11 cellular contexts compared by ENCODE assay signal in the genomic region with DNA sequence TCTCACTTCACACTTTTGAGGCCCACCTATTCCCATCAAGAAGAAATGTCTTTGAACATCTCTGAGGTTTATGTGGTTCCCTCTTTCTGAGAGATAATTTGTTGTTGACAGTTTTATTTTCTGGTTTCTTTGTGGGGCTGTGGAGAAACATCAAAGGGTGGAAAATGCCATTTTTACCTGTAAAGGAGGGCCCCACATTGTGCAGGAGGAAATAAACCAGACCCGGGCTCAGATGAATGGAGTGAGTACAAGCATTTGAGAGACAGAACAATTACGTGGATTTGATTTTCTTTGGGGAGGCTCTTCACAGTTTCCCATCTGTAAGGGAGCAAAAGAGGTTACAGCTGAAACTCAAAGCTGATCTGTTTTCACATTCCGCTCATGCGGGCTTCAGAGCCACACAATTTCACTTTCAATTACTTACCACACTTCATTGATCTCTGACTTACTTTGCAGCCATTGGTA. TPM values are rescaled to one million over a fixed set of nuclear protein-coding genes. Genes with fewer than 3 reads are reported as not detected.
A peak's percentile ranks its signal among the peaks of the same experiment; 100 is the strongest.
DNase-seq lines count a peak whose midpoint lies in the region; ATAC-seq and TF ChIP-seq lines count a peak whose summit lies in the region.
"Had no signal": no experiment of that assay in that cellular context is flagged by ENCODE, and none has a peak within 500 bp of the region (broad histone marks: within the 10 kb centered on the region; RNA-seq: fewer than 3 reads in every experiment).

No MANE protein-coding gene starts in this region.

- no peak overlapping the region for H3K27ac ChIP-seq in BLaER1
- no peak overlapping the region for H3K27ac ChIP-seq in trophoblast cell (ENCODE audit: low read depth, low read length)

- no peak overlapping the region for H4K8ac ChIP-seq in trophoblast cell (ENCODE audit: low read depth, low read length)

- H3K4ac ChIP-seq in trophoblast cell (ENCODE audit: low read depth, low read length) = no peak overlapping the region

- no peak overlapping the region; the same call in 1 of the 2 replicates for H3K9ac ChIP-seq in BLaER1
- H3K9ac ChIP-seq in trophoblast cell (ENCODE audit: low read length) = no peak overlapping the region

- peaks cover 14% of the 10 kb centered on the region for H3K4me1 Mint-ChIP-seq in type B pancreatic cell (ENCODE audit: unreplicated experiment)

- H3K36me3 ChIP-seq in BLaER1 (peaks cover 37% of the 10 kb centered on the region), trophoblast cell (ENCODE audit: control insufficient read depth in 1 of 2, insufficient read depth in 2 of 2, low read length in 2 of 2) (peaks cover 24 to 26% of the 10 kb centered on the region in 2 experiments)

- peaks cover 3% of the 10 kb centered on the region for H3K27me3 Mint-ChIP-seq in type B pancreatic cell

- peak; percentile 35 for DNase-seq in activated CD8-positive, alpha-beta memory T cell treated with anti-CD3 and anti-CD28 coated beads, Interleukin-2, amount 50 U/mL, for 1 hour (ENCODE audit: extremely low read depth)
- no peak for DNase-seq in type B pancreatic cell (ENCODE audit: extremely low spot score, unreplicated experiment)
- DNase-seq in trophoblast cell = no peak
- no peak for DNase-seq in NK-92 (lab: John Stamatoyannopoulos, UW; ENCODE audit: unreplicated experiment)
- DNase-seq in NCI-H1930 (lab: John Stamatoyannopoulos, UW) = no peak
- DNase-seq: Karpas-422, substantia nigra, T1000 had no signal

- no peak overlapping the region for H2BK5ac ChIP-seq in trophoblast cell (ENCODE audit: low read depth, low read length, poor library complexity)

- peaks cover 62% of the 10 kb centered on the region for H4K20me1 ChIP-seq in BLaER1

- H2AK5ac ChIP-seq in trophoblast cell (ENCODE audit: low read length) = no peak overlapping the region

- H3K9me3 Mint-ChIP-seq in type B pancreatic cell = peaks cover 4% of the 10 kb centered on the region

- peaks cover 38% of the 10 kb centered on the region for H3K4me1 ChIP-seq in BLaER1
- H3K4me1 ChIP-seq in trophoblast cell (ENCODE audit: control insufficient read depth in 1 of 2, insufficient read depth in 2 of 2, low read length in 2 of 2) = peaks cover 11 to 19% of the 10 kb centered on the region in 2 experiments

- peak overlapping the region; percentile 14 for H3K4me2 ChIP-seq in BLaER1
- no peak overlapping the region for H3K4me2 ChIP-seq in trophoblast cell (ENCODE audit: low read length)

- H3K23ac ChIP-seq in trophoblast cell (ENCODE audit: low read length) = no peak overlapping the region

- H3K9me3 ChIP-seq in BLaER1 (peaks cover 7% of the 10 kb centered on the region), trophoblast cell (ENCODE audit: insufficient read depth, low read depth, low read length) (peaks cover 2% of the 10 kb centered on the region)

- H3K36me3 Mint-ChIP-seq in type B pancreatic cell = peaks cover 6% of the 10 kb centered on the region

- H3K27me3 ChIP-seq in BLaER1 = no peaks in the 10 kb centered on the region
- no peaks in the 10 kb centered on the region for H3K27me3 ChIP-seq in trophoblast cell (ENCODE audit: insufficient read depth, low read length)

- no CpG with 5 or more reads among the region's 4 CpGs for WGBS in trophoblast cell (ENCODE audit: extremely low coverage, insufficient coverage, insufficient read length)

- H2BK120ac ChIP-seq in trophoblast cell (ENCODE audit: insufficient read depth, low read length, poor library complexity) = no peak overlapping the region

- no peak overlapping the region for H2BK12ac ChIP-seq in trophoblast cell (ENCODE audit: low read length)

- no peak overlapping the region for H3K14ac ChIP-seq in trophoblast cell (ENCODE audit: low read length)

- H4K91ac ChIP-seq in trophoblast cell (ENCODE audit: low read depth, low read length) = no peak overlapping the region

- no peak overlapping the region for H4K12ac ChIP-seq in trophoblast cell (ENCODE audit: low read depth, low read length)

- peak; percentile 83 for ATAC-seq in GM18909 (IDR thresholded peaks at IDR 0.05; ENCODE audit: poor library complexity, unreplicated experiment)
- peak; percentile 86 for ATAC-seq in HG02938 (IDR thresholded peaks at IDR 0.05; ENCODE audit: unreplicated experiment)

- H3K27ac Mint-ChIP-seq in type B pancreatic cell = no peak overlapping the region

- no peak overlapping the region for H2AFZ ChIP-seq in trophoblast cell (ENCODE audit: insufficient read depth, low read length, poor library complexity)

- no peak overlapping the region for H3K4me3 Mint-ChIP-seq in type B pancreatic cell

- H3K79me2 ChIP-seq in trophoblast cell (ENCODE audit: control insufficient read depth, insufficient read depth, low read length, poor library complexity) = no peaks in the 10 kb centered on the region

- H3K18ac ChIP-seq in trophoblast cell (ENCODE audit: low read length) = no peak overlapping the region

- H3K79me1 ChIP-seq in trophoblast cell (ENCODE audit: low read length) = peaks cover 5% of the 10 kb centered on the region

- no peak overlapping the region for H3K4me3 ChIP-seq in BLaER1
- H3K4me3 ChIP-seq in trophoblast cell (ENCODE audit: low read depth, low read length) = no peak overlapping the region

- no peak for TF ChIP-seq CTCF in type B pancreatic cell (conservative IDR thresholded peaks at IDR 0.05)

RNA-seq across cellular contexts. Expression of a gene that starts 29.8 kb away (rescaled TPM):
- 8.5 and 19.9 TPM in 2 replicates for total RNA-seq in type B pancreatic cell (ENCODE audit: low replicate concordance)
- polyA plus RNA-seq in trophoblast cell (2013) = 15.6 and 16.0 TPM in 2 replicates

RNA-seq across cellular contexts. Expression of a gene that starts 39.5 kb away (rescaled TPM):
- 2.8 and 8.2 TPM in 2 replicates for total RNA-seq in type B pancreatic cell (ENCODE audit: low replicate concordance)
- polyA plus RNA-seq in trophoblast cell (2013) = 1.3 TPM in 2 replicates

RNA-seq across cellular contexts. Expression of a gene that starts 45.2 kb away (rescaled TPM):
- total RNA-seq in type B pancreatic cell (ENCODE audit: low replicate concordance) = 0.24 and 0.34 TPM in 2 replicates
- polyA plus RNA-seq in trophoblast cell (2013) = 0.68 and 0.77 TPM in 2 replicates

RNA-seq across cellular contexts. Expression of a gene that starts 53.8 kb away (rescaled TPM):
- 74.1 and 79.2 TPM in 2 replicates for total RNA-seq in type B pancreatic cell (ENCODE audit: low replicate concordance)
- polyA plus RNA-seq in trophoblast cell (2013) = 84.3 and 85.5 TPM in 2 replicates
